Comparison of ENCODE assay signal across 8 cellular contexts in the genomic region with DNA sequence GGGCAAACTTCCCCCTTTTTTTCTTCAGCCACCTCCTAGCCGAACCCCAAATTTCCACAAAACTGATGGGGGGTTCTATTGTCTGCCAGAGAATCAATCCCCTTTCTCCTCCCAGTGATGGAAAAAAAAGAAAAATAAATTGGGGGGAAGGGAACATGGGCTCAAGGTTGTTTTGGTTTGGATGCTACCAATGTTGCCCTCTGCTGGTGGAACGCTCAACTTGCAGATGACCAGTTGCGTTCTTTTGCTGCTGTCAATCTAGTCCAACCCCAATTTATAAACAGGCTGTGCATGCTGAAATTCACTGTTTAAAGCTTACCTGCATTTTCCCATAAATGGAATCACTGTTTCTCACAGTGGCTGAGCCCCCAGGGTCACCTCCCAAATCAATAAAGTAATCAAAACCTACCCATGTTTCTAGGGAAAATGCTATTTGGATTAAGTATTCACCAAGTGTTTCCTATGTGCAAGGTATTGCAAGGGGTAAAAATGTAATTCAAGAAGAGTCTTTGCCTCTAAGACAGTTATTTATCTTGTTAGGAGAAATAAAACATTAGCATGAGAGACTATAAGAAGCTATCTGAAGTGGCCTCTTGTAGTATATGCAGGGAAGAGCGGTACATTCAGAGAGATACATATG.
DNase-seq lines count a peak whose midpoint lies in the region; ATAC-seq and TF ChIP-seq lines count a peak whose summit lies in the region.

No MANE protein-coding gene starts in this region.

- H2AFZ ChIP-seq in MM.1S (ENCODE audit: low read length): no peak overlapping the region

- H3K27me3 Mint-ChIP-seq in progenitor cell of endocrine pancreas: peaks cover 3% of the 10 kb centered on the region

- H3F3A ChIP-seq in MM.1S (ENCODE audit: insufficient read depth, low read length): no peaks in the 10 kb centered on the region

- H3K27me3 ChIP-seq in MM.1S (replicated peaks; ENCODE audit: insufficient read depth, low read length): no peaks in the 10 kb centered on the region

- H3K27ac Mint-ChIP-seq in progenitor cell of endocrine pancreas: peak overlapping the region; percentile 0

- no peaks in the 10 kb centered on the region for H4K20me1 ChIP-seq in MM.1S (ENCODE audit: insufficient read depth, low read length)

- H3K4me3 Mint-ChIP-seq in progenitor cell of endocrine pancreas (ENCODE audit: low read depth): no peak overlapping the region

- no peaks in the 10 kb centered on the region for H3K9me3 Mint-ChIP-seq in progenitor cell of endocrine pancreas (ENCODE audit: low read depth)

- no peaks in the 10 kb centered on the region for H3K9me2 ChIP-seq in MM.1S (replicated peaks; ENCODE audit: insufficient read depth, low read length)

- no peak overlapping the region for H3K27ac ChIP-seq in MM.1S (ENCODE audit: low read length)

- H3K36me3 Mint-ChIP-seq in progenitor cell of endocrine pancreas (ENCODE audit: insufficient read depth): no peaks in the 10 kb centered on the region

- peak; percentile 12 for DNase-seq in A172 (ENCODE audit: low spot score)
- peak; percentile 56 for DNase-seq in EH (ENCODE audit: low read depth)
- DNase-seq in MM.1S: peak; percentile 53
- peak; percentile 70 for DNase-seq in fibroblast of mammary gland (ENCODE audit: low read depth)
- DNase-seq in progenitor cell of endocrine pancreas (ENCODE audit: low spot score, unreplicated experiment): peak; percentile 45
- DNase-seq in DMS79 treated with DMSO at 0.1 percent for 48 hours (lab: John Stamatoyannopoulos, UW): no peak

- no peak overlapping the region for H3K4me2 ChIP-seq in MM.1S (ENCODE audit: low read depth, low read length)

- H3K4me1 ChIP-seq in MM.1S (ENCODE audit: low read length): peaks cover 7% of the 10 kb centered on the region; the same call in 1 of the 2 replicates

- ATAC-seq in GM18511 (IDR thresholded peaks at IDR 0.05; ENCODE audit: unreplicated experiment): no peak

- TF ChIP-seq CTCF in MM.1S (IDR thresholded peaks at IDR 0.05; ENCODE audit: low read length): peak; percentile 76
- TF ChIP-seq CTCF in WI38 (IDR thresholded peaks at IDR 0.05; ENCODE audit: low read depth, low read length): peak; percentile 65
- TF ChIP-seq CTCF in fibroblast of mammary gland (conservative IDR thresholded peaks at IDR 0.05; ENCODE audit: control insufficient read depth, insufficient read depth, low read depth, low read length): peak; percentile 90
- TF ChIP-seq CTCF in progenitor cell of endocrine pancreas (IDR thresholded peaks at IDR 0.05; ENCODE audit: unreplicated experiment): peak; percentile 86

- H3K4me1 Mint-ChIP-seq in progenitor cell of endocrine pancreas (ENCODE audit: low read depth): peaks cover 11% of the 10 kb centered on the region

- H3K4me3 ChIP-seq in MM.1S (ENCODE audit: low read length) (no peak overlapping the region), WI38 (ENCODE audit: low read depth, low read length) (no peak overlapping the region), fibroblast of mammary gland (ENCODE audit: control insufficient read depth, low read depth, low read length) (no peak overlapping the region)

- no peak overlapping the region for H3K9ac ChIP-seq in MM.1S (ENCODE audit: low read length)

- no peaks in the 10 kb centered on the region for H3K79me2 ChIP-seq in MM.1S (ENCODE audit: low read length)

- no peaks in the 10 kb centered on the region for H3K9me3 ChIP-seq in MM.1S (replicated peaks; ENCODE audit: insufficient read depth, low read length)

- H3K36me3 ChIP-seq in MM.1S (replicated peaks; ENCODE audit: insufficient read depth, low read length): no peaks in the 10 kb centered on the region
